In the genomic region with DNA sequence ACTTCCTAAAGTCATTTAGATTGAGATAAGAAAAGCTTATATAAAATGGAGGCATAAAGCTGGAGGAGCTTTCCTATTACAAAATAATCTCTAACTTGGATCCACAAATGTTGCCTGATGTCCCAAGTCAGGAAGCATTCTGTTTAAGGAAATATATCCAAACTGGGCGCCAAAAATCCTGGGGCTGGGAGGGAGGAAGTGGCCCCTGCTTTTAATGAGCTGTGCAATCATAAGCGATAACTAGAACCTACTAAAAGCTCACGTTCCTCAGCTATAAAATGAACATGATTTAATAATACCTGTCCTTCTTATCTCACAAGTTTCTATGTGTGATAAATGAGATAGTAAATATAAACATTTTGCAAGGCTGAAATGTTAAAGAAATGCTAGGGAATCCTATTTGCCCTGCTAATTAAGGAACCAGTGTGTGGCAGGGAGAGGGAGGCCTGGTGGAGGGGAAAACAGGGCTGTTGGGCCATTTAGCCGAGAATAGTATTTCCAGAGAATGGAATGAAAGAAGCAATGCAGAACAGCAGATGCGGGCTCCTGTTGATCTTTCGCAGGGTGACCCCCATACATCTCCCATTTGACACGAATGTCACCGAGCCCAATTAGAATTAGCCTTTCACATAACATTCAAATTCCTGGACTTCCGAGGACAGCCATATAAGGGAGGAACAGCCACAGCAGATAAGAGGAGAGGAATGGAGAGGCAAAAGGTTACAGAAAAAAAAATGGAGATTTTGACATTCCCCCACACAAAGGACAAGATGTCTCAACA, we compare ENCODE assay signal across 18 cellular contexts. TPM values are rescaled to one million over a fixed set of nuclear protein-coding genes. Genes with fewer than 3 reads are reported as not detected.
DNase-seq lines count a peak whose midpoint lies in the region; ATAC-seq and TF ChIP-seq lines count a peak whose summit lies in the region.
"Had no signal": no experiment of that assay in that cellular context is flagged by ENCODE, and none has a peak within 500 bp of the region (broad histone marks: within the 10 kb centered on the region; RNA-seq: fewer than 3 reads in every experiment).

No MANE protein-coding gene starts in this region.

- H3K9me3 ChIP-seq in upper lobe of right lung (no peaks in the 10 kb centered on the region), Peyer's patch (no peaks in the 10 kb centered on the region), MG63 (peaks cover 6% of the 10 kb centered on the region; the same call in 1 of the 2 replicates)
- H3K9me3 ChIP-seq: testis had no signal

- H3K4ac ChIP-seq in mesendoderm (ENCODE audit: low read depth, low read length): no peak overlapping the region

- TF ChIP-seq POLR2A in Peyer's patch (IDR thresholded peaks at IDR 0.05): no peak

- H3K79me2 ChIP-seq in mesendoderm (ENCODE audit: control insufficient read depth, insufficient read depth, low read length): no peaks in the 10 kb centered on the region

- H3K9ac ChIP-seq in mesendoderm (ENCODE audit: low read length): no peak overlapping the region
- H3K9ac ChIP-seq: BLaER1 had no signal

- no peak overlapping the region for H4K5ac ChIP-seq in mesendoderm (ENCODE audit: low read length)

- H3K27ac ChIP-seq in VCaP (peak overlapping the region; percentile 29), mesendoderm (ENCODE audit: low read depth, low read length) (no peak overlapping the region), upper lobe of right lung (peak overlapping the region; percentile 24), Peyer's patch (no peak overlapping the region)
- H3K27ac ChIP-seq: BLaER1 had no signal

- peak overlapping the region; percentile 61 for H2BK120ac ChIP-seq in mesendoderm (ENCODE audit: low read depth, low read length)

- intact Hi-C loops in left cardiac atrium (cut with DNase I): no loop called here
- intact Hi-C loops in upper lobe of right lung (cut with DNase I): no loop called here

- H3K23ac ChIP-seq in mesendoderm (ENCODE audit: low read length): no peak overlapping the region

- no peak overlapping the region for H3K56ac ChIP-seq in mesendoderm (ENCODE audit: low read length)

- no peak overlapping the region for H2BK5ac ChIP-seq in mesendoderm (ENCODE audit: low read length)

- no peak overlapping the region for H2BK15ac ChIP-seq in mesendoderm (replicated peaks; ENCODE audit: low read depth)

- no peak overlapping the region for H4K8ac ChIP-seq in mesendoderm (ENCODE audit: low read depth, low read length)

- no peaks in the 10 kb centered on the region for H3K36me3 ChIP-seq in mesendoderm (ENCODE audit: control insufficient read depth, insufficient read depth, low read length)
- no peaks in the 10 kb centered on the region for H3K36me3 ChIP-seq in upper lobe of right lung
- H3K36me3 ChIP-seq in Peyer's patch: no peaks in the 10 kb centered on the region
- H3K36me3 ChIP-seq in MG63: no peaks in the 10 kb centered on the region
- H3K36me3 ChIP-seq: BLaER1, gastrocnemius medialis had no signal

- H3K4me2 ChIP-seq in mesendoderm (ENCODE audit: low read length): no peak overlapping the region
- H3K4me2 ChIP-seq: BLaER1 had no signal

- no peaks in the 10 kb centered on the region for H3K79me1 ChIP-seq in mesendoderm (ENCODE audit: low read length)

- no peak overlapping the region for H2AK5ac ChIP-seq in mesendoderm (ENCODE audit: low read length)

- H3K4me1 ChIP-seq in mesendoderm (ENCODE audit: control insufficient read depth, low read depth, low read length): no peaks in the 10 kb centered on the region
- peaks cover 20% of the 10 kb centered on the region for H3K4me1 ChIP-seq in upper lobe of right lung
- H3K4me1 ChIP-seq in Peyer's patch: peaks cover 0 to 4% (median 0%) of the 10 kb centered on the region in 4 donors
- H3K4me1 ChIP-seq: BLaER1 had no signal

- DNase-seq in left cardiac atrium: no peak
- peak; percentile 82 for DNase-seq in mesendoderm
- no peak for DNase-seq in upper lobe of right lung
- DNase-seq in Peyer's patch: no peak
- DNase-seq in MG63: no peak
- DNase-seq: amygdala, cerebellar nuclear complex, gastrocnemius medialis, HFFc6, KG1, NCI-H1092, NCI-H2171, NCI-H82, occipital lobe, testis had no signal

- ATAC-seq in left cardiac atrium (peak; percentile 42 to 74), upper lobe of right lung (peak; percentile 55), HG02610 (IDR thresholded peaks at IDR 0.05; ENCODE audit: unreplicated experiment) (no peak)
- ATAC-seq: gastrocnemius medialis had no signal

- no CpG with 5 or more reads among the region's 9 CpGs for WGBS in mesendoderm (ENCODE audit: extremely low coverage, insufficient coverage, low lambda C conversion rate)

- H3K27me3 ChIP-seq in mesendoderm (ENCODE audit: insufficient read depth, low read length, poor library complexity) (no peaks in the 10 kb centered on the region), upper lobe of right lung (no peaks in the 10 kb centered on the region), Peyer's patch (no peaks in the 10 kb centered on the region), MG63 (no peaks in the 10 kb centered on the region)
- H3K27me3 ChIP-seq: BLaER1, gastrocnemius medialis, testis had no signal

- H3K4me3 ChIP-seq in mesendoderm (ENCODE audit: low read length) (no peak overlapping the region), upper lobe of right lung (no peak overlapping the region), Peyer's patch (no peak overlapping the region), MG63 (no peak overlapping the region)
- H3K4me3 ChIP-seq: BLaER1, gastrocnemius medialis, testis had no signal

- TF ChIP-seq CTCF in VCaP (conservative IDR thresholded peaks at IDR 0.05) (no peak), upper lobe of right lung (IDR thresholded peaks at IDR 0.05) (no peak), Peyer's patch (IDR thresholded peaks at IDR 0.05) (no peak)

- peak overlapping the region; percentile 92 for H3K18ac ChIP-seq in mesendoderm (ENCODE audit: low read length)

RNA-seq across cellular contexts. Expression of a gene that starts 25.9 kb away (rescaled TPM):
- total RNA-seq in left cardiac atrium (10 to 100 TPM; 47.8 to 53.2 TPM), upper lobe of right lung (110 TPM), Peyer's patch (10 to 100 TPM; 33.1 to 71.0 (median 46.7) TPM)
- 30.5 TPM for polyA plus RNA-seq in mesendoderm (2013, experiment 1 of 2)
- 30.1 TPM for polyA plus RNA-seq in mesendoderm (2013, experiment 2 of 2)
- 19.5 and 43.9 TPM in 2 replicates for total RNA-seq in MG63 (2014; rRNA removed; shearing (Covaris generic); ENCODE audit: low replicate concordance)

Comparison
In these comparisons a context has a peak if more than half of its experiments do, and no peak if none do; other contexts are left out.
1. H3K27ac ChIP-seq: peak in VCaP (single experiment) and upper lobe of right lung (single experiment); none in mesendoderm (single experiment) and Peyer's patch (0 of 4).